7 cellular contexts compared by ENCODE assay signal in genomic region chr11:73436859-73437258, GRCh38.
DNase-seq lines count a peak whose midpoint lies in the region; ATAC-seq and TF ChIP-seq lines count a peak whose summit lies in the region.
"Not testable (repeated sequence)": the region's sequence is repeated elsewhere in the genome, so short reads cannot be mapped to it uniquely, and the experiment has no call there.

No MANE protein-coding gene starts in this region.

- CTCF ChIA-PET in WTC11 (lab: Charles Lee) = interaction anchor here (2.1 kb wide), 1 partner anchor 13 kb away, joined by 6 read pairs; no protein-coding TSS in a partner anchor

- not testable (repeated sequence) for H3K36me3 Mint-ChIP-seq in WTC11, neural progenitor cell

- not testable (repeated sequence) for H3K27me3 ChIP-seq in HUES48 (ENCODE audit: control insufficient read depth, insufficient read depth, low read length); WERI-Rb-1 (ENCODE audit: insufficient read depth, low read depth, severe bottlenecking); ectodermal cell (ENCODE audit: control insufficient read depth, insufficient read depth, low read length, poor library complexity, severe bottlenecking); neural progenitor cell

- not testable (repeated sequence) for H3K9me3 ChIP-seq in HUES48 (ENCODE audit: control insufficient read depth, insufficient read depth, low read length); WERI-Rb-1 (ENCODE audit: severe bottlenecking); ectodermal cell (ENCODE audit: control insufficient read depth, low read length); neural progenitor cell (ENCODE audit: low read depth)

- WGBS in ectodermal cell, 2 experiments = 86 to 87% methylated on average over 4 of the region's 4 CpGs

- H3K36me3 ChIP-seq in HUES48 (ENCODE audit: control insufficient read depth, insufficient read depth, low read length); WERI-Rb-1; ectodermal cell (ENCODE audit: control insufficient read depth, insufficient read depth, low read length); neural progenitor cell: not testable (repeated sequence)

- not testable (repeated sequence) for H3K4me3 ChIP-seq in HUES48 (ENCODE audit: low read depth, low read length); WERI-Rb-1 (ENCODE audit: low read depth, low read length); ectodermal cell (ENCODE audit: insufficient read depth, low read depth, low read length); neural progenitor cell

- H3K4me1 ChIP-seq in HUES48 (ENCODE audit: control insufficient read depth, insufficient read depth, low read length) (peaks cover 20% of the 10 kb centered on the region), ectodermal cell (ENCODE audit: control insufficient read depth, insufficient read depth, low read length) (peaks cover 29% of the 10 kb centered on the region), neural progenitor cell (peaks cover 45% of the 10 kb centered on the region)

- H3K27ac ChIP-seq in HUES48 (ENCODE audit: low read depth, low read length) (peak overlapping the region; percentile 50), WERI-Rb-1 (peak overlapping the region; percentile 41; the same call in 1 of the 2 replicates), ectodermal cell (ENCODE audit: insufficient read depth, low read depth, low read length, poor library complexity, severe bottlenecking) (peak overlapping the region; percentile 26), neural progenitor cell (peak overlapping the region; percentile 20)

- not testable (repeated sequence) for H3K9me3 Mint-ChIP-seq in WTC11, neural progenitor cell

- not testable (repeated sequence) for H4K20me1 ChIP-seq in neural progenitor cell (ENCODE audit: low read depth)

- not testable (repeated sequence) for H3K4me3 Mint-ChIP-seq in WTC11, neural progenitor cell

- TF ChIP-seq CTCF in WERI-Rb-1 (IDR thresholded peaks at IDR 0.05; ENCODE audit: low read depth, low read length); WTC11 (IDR thresholded peaks at IDR 0.05); neural progenitor cell (IDR thresholded peaks at IDR 0.05): not testable (repeated sequence)

- not testable (repeated sequence) for H3K27me3 Mint-ChIP-seq in WTC11 (ENCODE audit: low read depth); neural progenitor cell (ENCODE audit: insufficient read depth, low read depth)

- H3K27ac Mint-ChIP-seq in WTC11 = peak overlapping the region; percentile 73; the same call in 1 of the 2 replicates
- H3K27ac Mint-ChIP-seq in neural progenitor cell = not testable (repeated sequence)

- intact Hi-C loops in Right ventricle myocardium inferior (cut with DNase I); left ventricle myocardium superior (cut with micrococcal nuclease): not testable (repeated sequence)

- DNase-seq in WERI-Rb-1; WTC11 (ENCODE audit: low spot score); Right ventricle myocardium inferior (ENCODE audit: missing footprints); left ventricle myocardium superior; neural progenitor cell (ENCODE audit: low spot score): not testable (repeated sequence)

- H3K79me2 ChIP-seq in neural progenitor cell (ENCODE audit: low read depth) = peaks cover 11% of the 10 kb centered on the region

- not testable (repeated sequence) for H2AFZ ChIP-seq in neural progenitor cell (replicated peaks)

- H3K4me1 Mint-ChIP-seq in WTC11 (peaks cover 15% of the 10 kb centered on the region), neural progenitor cell (peaks cover 43% of the 10 kb centered on the region)

- peaks cover 45% of the 10 kb centered on the region for H3F3A ChIP-seq in neural progenitor cell (ENCODE audit: low read depth)

- H3K9ac ChIP-seq in HUES48 (ENCODE audit: low read depth, low read length); neural progenitor cell: not testable (repeated sequence)

- H3K4me2 ChIP-seq in neural progenitor cell = peak overlapping the region; percentile 45

- ATAC-seq in WTC11 = not testable (repeated sequence)
- ATAC-seq in Right ventricle myocardium inferior = peak; percentile 31
- ATAC-seq in left ventricle myocardium superior = peak; percentile 49

- POLR2A ChIA-PET in WTC11 (lab: Charles Lee) = not testable (repeated sequence)
